16 cellular contexts compared by ENCODE assay signal in genomic region chr10:18455086-18455884, GRCh38.
"Had no signal": no experiment of that assay in that cellular context is flagged by ENCODE, and none has a peak within 500 bp of the region (broad histone marks: within the 10 kb centered on the region; RNA-seq: fewer than 3 reads in every experiment).

No MANE protein-coding gene starts in this region.

- H3K9me3 Mint-ChIP-seq: activated B cell treated with CpG ODN at 0.5 μM for 24 hours; activated CD4-positive, alpha-beta T cell treated with anti-CD3 and anti-CD28 coated beads, Interleukin-2, amount 10 ng/mL, durations not matched to agents 7 days and 5 days; activated T-helper 17 cell treated with anti-CD3 and anti-CD28 coated beads, Interleukin-2, amount 50 U/mL, for 72 hours; central memory CD8-positive, alpha-beta T cell; memory B cell; nephron progenitor cell; stimulated activated naive CD8-positive, alpha-beta T cell treated with anti-CD3 and anti-CD28 coated beads, Interleukin-15, Interleukin-2, amounts not matched to agents 100 ng/mL and 50 ng/mL, for 24 hours had no signal

- H3K27me3 ChIP-seq: adrenal gland had no signal

- H3K36me3 Mint-ChIP-seq: memory B cell had no signal

- H3K4me3 Mint-ChIP-seq: activated B cell treated with CpG ODN at 0.5 μM for 24 hours; activated CD4-positive, alpha-beta T cell treated with anti-CD3 and anti-CD28 coated beads, Interleukin-2, amount 10 ng/mL, durations not matched to agents 7 days and 5 days; activated T-helper 17 cell treated with anti-CD3 and anti-CD28 coated beads, Interleukin-2, amount 50 U/mL, for 72 hours; central memory CD8-positive, alpha-beta T cell; memory B cell; nephron progenitor cell; stimulated activated naive CD8-positive, alpha-beta T cell treated with anti-CD3 and anti-CD28 coated beads, Interleukin-15, Interleukin-2, amounts not matched to agents 100 ng/mL and 50 ng/mL, for 24 hours; T-helper 17 cell had no signal

- H3K9me3 ChIP-seq: adrenal gland had no signal

- H3K4me3 ChIP-seq: adrenal gland had no signal

- H3K36me3 ChIP-seq: adrenal gland had no signal

- H3K27ac Mint-ChIP-seq: activated B cell treated with CpG ODN at 0.5 μM for 24 hours; activated CD4-positive, alpha-beta T cell treated with anti-CD3 and anti-CD28 coated beads, Interleukin-2, amount 10 ng/mL, durations not matched to agents 7 days and 5 days; activated T-helper 17 cell treated with anti-CD3 and anti-CD28 coated beads, Interleukin-2, amount 50 U/mL, for 72 hours; memory B cell; nephron progenitor cell; stimulated activated naive CD8-positive, alpha-beta T cell treated with anti-CD3 and anti-CD28 coated beads, Interleukin-15, Interleukin-2, amounts not matched to agents 100 ng/mL and 50 ng/mL, for 24 hours; T-helper 17 cell had no signal

- DNase-seq: activated B cell treated with CpG ODN at 0.5 μM for 24 hours; activated CD4-positive, alpha-beta T cell treated with anti-CD3 and anti-CD28 coated beads, Interleukin-2, amount 10 ng/mL, durations not matched to agents 7 days and 5 days; activated CD8-positive, alpha-beta memory T cell treated with anti-CD3 and anti-CD28 coated beads for 24 hours; activated naive CD4-positive, alpha-beta T cell treated with anti-CD3 and anti-CD28 coated beads, Interleukin-2, amount 50 U/mL, for 16 hours; activated T-cell treated with anti-CD3 and anti-CD28 coated beads for 4 hours; adrenal gland; effector memory CD4-positive, alpha-beta T cell; hypothalamus; nephron progenitor cell; stimulated activated CD4-positive, alpha-beta T cell treated with anti-CD3 and anti-CD28 coated beads, Interleukin-4, amount 100 ng/mL, for 1 hour; T-helper 17 cell had no signal

- H3K27me3 Mint-ChIP-seq: activated B cell treated with CpG ODN at 0.5 μM for 24 hours; activated CD4-positive, alpha-beta T cell treated with anti-CD3 and anti-CD28 coated beads, Interleukin-2, amount 10 ng/mL, durations not matched to agents 7 days and 5 days; activated T-helper 17 cell treated with anti-CD3 and anti-CD28 coated beads, Interleukin-2, amount 50 U/mL, for 72 hours; central memory CD8-positive, alpha-beta T cell; memory B cell; stimulated activated naive CD8-positive, alpha-beta T cell treated with anti-CD3 and anti-CD28 coated beads, Interleukin-15, Interleukin-2, amounts not matched to agents 100 ng/mL and 50 ng/mL, for 24 hours; T-helper 17 cell had no signal

- ATAC-seq: activated T-helper 17 cell treated with anti-CD3 and anti-CD28 coated beads, Interleukin-2, amount 50 U/mL, for 72 hours; T-helper 17 cell had no signal

- H3K4me1 Mint-ChIP-seq: activated T-helper 17 cell treated with anti-CD3 and anti-CD28 coated beads, Interleukin-2, amount 50 U/mL, for 72 hours; central memory CD8-positive, alpha-beta T cell had no signal

- H3K27ac ChIP-seq: adrenal gland, epithelial cell of prostate had no signal
